ENCODE assay signal across 1 cellular context in the genomic region with DNA sequence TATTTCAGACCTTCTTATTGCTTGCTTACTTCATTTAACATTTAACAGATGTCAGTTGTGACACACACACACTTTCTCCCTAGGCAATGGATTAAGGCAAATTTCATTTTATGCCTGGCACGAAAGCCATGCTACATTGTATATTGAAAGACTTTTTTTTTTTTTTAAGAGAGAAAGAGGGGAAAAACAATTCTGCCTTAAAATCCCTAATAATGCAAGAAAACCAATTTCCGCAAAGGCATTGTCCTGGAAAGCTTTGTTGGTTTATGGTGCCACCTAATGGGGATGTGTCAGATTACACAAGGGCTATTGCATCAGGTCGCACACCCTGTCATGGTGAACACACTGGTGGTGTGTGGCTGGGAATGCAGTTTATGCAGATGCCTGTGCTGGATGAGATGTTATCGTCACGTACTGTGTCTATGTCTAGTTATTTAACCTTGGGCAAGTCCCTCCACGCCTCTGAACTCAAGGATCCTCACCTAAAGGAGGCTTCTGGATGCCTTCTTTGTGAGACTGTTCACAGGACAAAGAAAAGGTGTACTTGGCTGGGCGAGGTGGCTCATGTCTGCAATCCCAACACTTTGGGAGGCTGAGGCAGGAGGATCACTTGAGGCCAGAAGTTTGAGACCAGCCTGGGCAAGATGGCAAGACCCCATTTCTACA.
TF ChIP-seq lines count a peak whose summit lies in the region.

No MANE protein-coding gene starts in this region.

TF ChIP-seq in K562, 482 proteins besides CTCF, POLR2A, EP300 and RAD21 (continued from another document and continues in another):
- TF ChIP-seq, protein P1, sequence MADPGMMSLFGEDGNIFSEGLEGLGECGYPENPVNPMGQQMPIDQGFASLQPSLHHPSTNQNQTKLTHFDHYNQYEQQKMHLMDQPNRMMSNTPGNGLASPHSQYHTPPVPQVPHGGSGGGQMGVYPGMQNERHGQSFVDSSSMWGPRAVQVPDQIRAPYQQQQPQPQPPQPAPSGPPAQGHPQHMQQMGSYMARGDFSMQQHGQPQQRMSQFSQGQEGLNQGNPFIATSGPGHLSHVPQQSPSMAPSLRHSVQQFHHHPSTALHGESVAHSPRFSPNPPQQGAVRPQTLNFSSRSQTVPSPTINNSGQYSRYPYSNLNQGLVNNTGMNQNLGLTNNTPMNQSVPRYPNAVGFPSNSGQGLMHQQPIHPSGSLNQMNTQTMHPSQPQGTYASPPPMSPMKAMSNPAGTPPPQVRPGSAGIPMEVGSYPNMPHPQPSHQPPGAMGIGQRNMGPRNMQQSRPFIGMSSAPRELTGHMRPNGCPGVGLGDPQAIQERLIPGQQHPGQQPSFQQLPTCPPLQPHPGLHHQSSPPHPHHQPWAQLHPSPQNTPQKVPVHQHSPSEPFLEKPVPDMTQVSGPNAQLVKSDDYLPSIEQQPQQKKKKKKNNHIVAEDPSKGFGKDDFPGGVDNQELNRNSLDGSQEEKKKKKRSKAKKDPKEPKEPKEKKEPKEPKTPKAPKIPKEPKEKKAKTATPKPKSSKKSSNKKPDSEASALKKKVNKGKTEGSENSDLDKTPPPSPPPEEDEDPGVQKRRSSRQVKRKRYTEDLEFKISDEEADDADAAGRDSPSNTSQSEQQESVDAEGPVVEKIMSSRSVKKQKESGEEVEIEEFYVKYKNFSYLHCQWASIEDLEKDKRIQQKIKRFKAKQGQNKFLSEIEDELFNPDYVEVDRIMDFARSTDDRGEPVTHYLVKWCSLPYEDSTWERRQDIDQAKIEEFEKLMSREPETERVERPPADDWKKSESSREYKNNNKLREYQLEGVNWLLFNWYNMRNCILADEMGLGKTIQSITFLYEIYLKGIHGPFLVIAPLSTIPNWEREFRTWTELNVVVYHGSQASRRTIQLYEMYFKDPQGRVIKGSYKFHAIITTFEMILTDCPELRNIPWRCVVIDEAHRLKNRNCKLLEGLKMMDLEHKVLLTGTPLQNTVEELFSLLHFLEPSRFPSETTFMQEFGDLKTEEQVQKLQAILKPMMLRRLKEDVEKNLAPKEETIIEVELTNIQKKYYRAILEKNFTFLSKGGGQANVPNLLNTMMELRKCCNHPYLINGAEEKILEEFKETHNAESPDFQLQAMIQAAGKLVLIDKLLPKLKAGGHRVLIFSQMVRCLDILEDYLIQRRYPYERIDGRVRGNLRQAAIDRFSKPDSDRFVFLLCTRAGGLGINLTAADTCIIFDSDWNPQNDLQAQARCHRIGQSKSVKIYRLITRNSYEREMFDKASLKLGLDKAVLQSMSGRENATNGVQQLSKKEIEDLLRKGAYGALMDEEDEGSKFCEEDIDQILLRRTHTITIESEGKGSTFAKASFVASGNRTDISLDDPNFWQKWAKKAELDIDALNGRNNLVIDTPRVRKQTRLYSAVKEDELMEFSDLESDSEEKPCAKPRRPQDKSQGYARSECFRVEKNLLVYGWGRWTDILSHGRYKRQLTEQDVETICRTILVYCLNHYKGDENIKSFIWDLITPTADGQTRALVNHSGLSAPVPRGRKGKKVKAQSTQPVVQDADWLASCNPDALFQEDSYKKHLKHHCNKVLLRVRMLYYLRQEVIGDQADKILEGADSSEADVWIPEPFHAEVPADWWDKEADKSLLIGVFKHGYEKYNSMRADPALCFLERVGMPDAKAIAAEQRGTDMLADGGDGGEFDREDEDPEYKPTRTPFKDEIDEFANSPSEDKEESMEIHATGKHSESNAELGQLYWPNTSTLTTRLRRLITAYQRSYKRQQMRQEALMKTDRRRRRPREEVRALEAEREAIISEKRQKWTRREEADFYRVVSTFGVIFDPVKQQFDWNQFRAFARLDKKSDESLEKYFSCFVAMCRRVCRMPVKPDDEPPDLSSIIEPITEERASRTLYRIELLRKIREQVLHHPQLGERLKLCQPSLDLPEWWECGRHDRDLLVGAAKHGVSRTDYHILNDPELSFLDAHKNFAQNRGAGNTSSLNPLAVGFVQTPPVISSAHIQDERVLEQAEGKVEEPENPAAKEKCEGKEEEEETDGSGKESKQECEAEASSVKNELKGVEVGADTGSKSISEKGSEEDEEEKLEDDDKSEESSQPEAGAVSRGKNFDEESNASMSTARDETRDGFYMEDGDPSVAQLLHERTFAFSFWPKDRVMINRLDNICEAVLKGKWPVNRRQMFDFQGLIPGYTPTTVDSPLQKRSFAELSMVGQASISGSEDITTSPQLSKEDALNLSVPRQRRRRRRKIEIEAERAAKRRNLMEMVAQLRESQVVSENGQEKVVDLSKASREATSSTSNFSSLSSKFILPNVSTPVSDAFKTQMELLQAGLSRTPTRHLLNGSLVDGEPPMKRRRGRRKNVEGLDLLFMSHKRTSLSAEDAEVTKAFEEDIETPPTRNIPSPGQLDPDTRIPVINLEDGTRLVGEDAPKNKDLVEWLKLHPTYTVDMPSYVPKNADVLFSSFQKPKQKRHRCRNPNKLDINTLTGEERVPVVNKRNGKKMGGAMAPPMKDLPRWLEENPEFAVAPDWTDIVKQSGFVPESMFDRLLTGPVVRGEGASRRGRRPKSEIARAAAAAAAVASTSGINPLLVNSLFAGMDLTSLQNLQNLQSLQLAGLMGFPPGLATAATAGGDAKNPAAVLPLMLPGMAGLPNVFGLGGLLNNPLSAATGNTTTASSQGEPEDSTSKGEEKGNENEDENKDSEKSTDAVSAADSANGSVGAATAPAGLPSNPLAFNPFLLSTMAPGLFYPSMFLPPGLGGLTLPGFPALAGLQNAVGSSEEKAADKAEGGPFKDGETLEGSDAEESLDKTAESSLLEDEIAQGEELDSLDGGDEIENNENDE (IDR thresholded peaks at IDR 0.05; ENCODE audit: low read depth, low read length): no peak
- TF ChIP-seq ZNF23 (CRISPR knock-in tag; IDR thresholded peaks at IDR 0.05) (no peak), GABPB2 (CRISPR knock-in tag; conservative IDR thresholded peaks at IDR 0.05) (no peak), HDGF (IDR thresholded peaks at IDR 0.05) (0 out of 2 replicates have a peak, but pooled peaks have one; percentile 43), NR2C1 (IDR thresholded peaks at IDR 0.05) (no peak), NR2C1 (tag; IDR thresholded peaks at IDR 0.05) (no peak), XRCC3 (IDR thresholded peaks at IDR 0.05) (no peak), GABPA (tag; conservative IDR thresholded peaks at IDR 0.05; ENCODE audit: low read depth) (0 out of 2 replicates have a peak, but pooled peaks have one; percentile 22), MAFF (IDR thresholded peaks at IDR 0.05; ENCODE audit: low read length) (no peak), HDAC3 (IDR thresholded peaks at IDR 0.05; ENCODE audit: borderline replicate concordance, partially characterized antibody) (peak; percentile 59), BMI1 (IDR thresholded peaks at IDR 0.05; ENCODE audit: low read length) (no peak), HDAC1 (IDR thresholded peaks at IDR 0.05) (no peak), CHCHD3 (CRISPR knock-in tag; IDR thresholded peaks at IDR 0.05) (no peak), SNIP1 (IDR thresholded peaks at IDR 0.05; ENCODE audit: low read depth) (no peak), SIN3B (IDR thresholded peaks at IDR 0.05; ENCODE audit: low read depth) (0 out of 2 replicates have a peak, but pooled peaks have one; percentile 34), SMAD2 (IDR thresholded peaks at IDR 0.05; ENCODE audit: low read depth, low read length) (no peak), ARID1B (IDR thresholded peaks at IDR 0.05) (peak; percentile 50), NCOR1 (IDR thresholded peaks at IDR 0.05) (no peak), MEF2A (IDR thresholded peaks at IDR 0.05; ENCODE audit: control insufficient read depth, low read depth, low read length) (no peak), RBM34 (IDR thresholded peaks at IDR 0.05; ENCODE audit: borderline replicate concordance, insufficient read depth, low read length) (no peak), FOXJ3 (CRISPR knock-in tag; IDR thresholded peaks at IDR 0.05) (no peak), NR2C2 (CRISPR knock-in tag; IDR thresholded peaks at IDR 0.05) (no peak), NR2C2 (tag; IDR thresholded peaks at IDR 0.05) (no peak), TCF7 (IDR thresholded peaks at IDR 0.05; ENCODE audit: borderline replicate concordance) (no peak), RB1 (IDR thresholded peaks at IDR 0.05; ENCODE audit: low read depth) (no peak; the same call in 1 of the 2 replicates), ZKSCAN3 (CRISPR knock-in tag; IDR thresholded peaks at IDR 0.05) (no peak), ELF4 (CRISPR knock-in tag; IDR thresholded peaks at IDR 0.05) (no peak), DPF2 (IDR thresholded peaks at IDR 0.05) (0 out of 2 replicates have a peak, but pooled peaks have one; percentile 49), ZNF551 (CRISPR knock-in tag; IDR thresholded peaks at IDR 0.05) (no peak), ZBTB7A (IDR thresholded peaks at IDR 0.05; ENCODE audit: borderline replicate concordance, control insufficient read depth, low read depth, low read length) (no peak), HSF4 (CRISPR knock-in tag; IDR thresholded peaks at IDR 0.05; ENCODE audit: borderline replicate concordance) (no peak), SAP30 (IDR thresholded peaks at IDR 0.05; ENCODE audit: borderline replicate concordance, insufficient read depth, low read depth, low read length, poor library complexity, severe bottlenecking) (no peak)
- TF ChIP-seq, protein P2, sequence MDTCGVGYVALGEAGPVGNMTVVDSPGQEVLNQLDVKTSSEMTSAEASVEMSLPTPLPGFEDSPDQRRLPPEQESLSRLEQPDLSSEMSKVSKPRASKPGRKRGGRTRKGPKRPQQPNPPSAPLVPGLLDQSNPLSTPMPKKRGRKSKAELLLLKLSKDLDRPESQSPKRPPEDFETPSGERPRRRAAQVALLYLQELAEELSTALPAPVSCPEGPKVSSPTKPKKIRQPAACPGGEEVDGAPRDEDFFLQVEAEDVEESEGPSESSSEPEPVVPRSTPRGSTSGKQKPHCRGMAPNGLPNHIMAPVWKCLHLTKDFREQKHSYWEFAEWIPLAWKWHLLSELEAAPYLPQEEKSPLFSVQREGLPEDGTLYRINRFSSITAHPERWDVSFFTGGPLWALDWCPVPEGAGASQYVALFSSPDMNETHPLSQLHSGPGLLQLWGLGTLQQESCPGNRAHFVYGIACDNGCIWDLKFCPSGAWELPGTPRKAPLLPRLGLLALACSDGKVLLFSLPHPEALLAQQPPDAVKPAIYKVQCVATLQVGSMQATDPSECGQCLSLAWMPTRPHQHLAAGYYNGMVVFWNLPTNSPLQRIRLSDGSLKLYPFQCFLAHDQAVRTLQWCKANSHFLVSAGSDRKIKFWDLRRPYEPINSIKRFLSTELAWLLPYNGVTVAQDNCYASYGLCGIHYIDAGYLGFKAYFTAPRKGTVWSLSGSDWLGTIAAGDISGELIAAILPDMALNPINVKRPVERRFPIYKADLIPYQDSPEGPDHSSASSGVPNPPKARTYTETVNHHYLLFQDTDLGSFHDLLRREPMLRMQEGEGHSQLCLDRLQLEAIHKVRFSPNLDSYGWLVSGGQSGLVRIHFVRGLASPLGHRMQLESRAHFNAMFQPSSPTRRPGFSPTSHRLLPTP (IDR thresholded peaks at IDR 0.05; ENCODE audit: borderline replicate concordance, extremely low read depth, insufficient read length): no peak
- TF ChIP-seq, protein P3, sequence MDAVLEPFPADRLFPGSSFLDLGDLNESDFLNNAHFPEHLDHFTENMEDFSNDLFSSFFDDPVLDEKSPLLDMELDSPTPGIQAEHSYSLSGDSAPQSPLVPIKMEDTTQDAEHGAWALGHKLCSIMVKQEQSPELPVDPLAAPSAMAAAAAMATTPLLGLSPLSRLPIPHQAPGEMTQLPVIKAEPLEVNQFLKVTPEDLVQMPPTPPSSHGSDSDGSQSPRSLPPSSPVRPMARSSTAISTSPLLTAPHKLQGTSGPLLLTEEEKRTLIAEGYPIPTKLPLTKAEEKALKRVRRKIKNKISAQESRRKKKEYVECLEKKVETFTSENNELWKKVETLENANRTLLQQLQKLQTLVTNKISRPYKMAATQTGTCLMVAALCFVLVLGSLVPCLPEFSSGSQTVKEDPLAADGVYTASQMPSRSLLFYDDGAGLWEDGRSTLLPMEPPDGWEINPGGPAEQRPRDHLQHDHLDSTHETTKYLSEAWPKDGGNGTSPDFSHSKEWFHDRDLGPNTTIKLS (IDR thresholded peaks at IDR 0.05; ENCODE audit: borderline replicate concordance, low read depth): no peak
- TF ChIP-seq, protein P4, sequence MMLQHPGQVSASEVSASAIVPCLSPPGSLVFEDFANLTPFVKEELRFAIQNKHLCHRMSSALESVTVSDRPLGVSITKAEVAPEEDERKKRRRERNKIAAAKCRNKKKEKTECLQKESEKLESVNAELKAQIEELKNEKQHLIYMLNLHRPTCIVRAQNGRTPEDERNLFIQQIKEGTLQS (IDR thresholded peaks at IDR 0.05): peak; percentile 94
- TF ChIP-seq, protein P4 (CRISPR knock-in tag; conservative IDR thresholded peaks at IDR 0.05): 0 out of 2 replicates have a peak, but pooled peaks have one; percentile 67
- TF ChIP-seq, protein P5, sequence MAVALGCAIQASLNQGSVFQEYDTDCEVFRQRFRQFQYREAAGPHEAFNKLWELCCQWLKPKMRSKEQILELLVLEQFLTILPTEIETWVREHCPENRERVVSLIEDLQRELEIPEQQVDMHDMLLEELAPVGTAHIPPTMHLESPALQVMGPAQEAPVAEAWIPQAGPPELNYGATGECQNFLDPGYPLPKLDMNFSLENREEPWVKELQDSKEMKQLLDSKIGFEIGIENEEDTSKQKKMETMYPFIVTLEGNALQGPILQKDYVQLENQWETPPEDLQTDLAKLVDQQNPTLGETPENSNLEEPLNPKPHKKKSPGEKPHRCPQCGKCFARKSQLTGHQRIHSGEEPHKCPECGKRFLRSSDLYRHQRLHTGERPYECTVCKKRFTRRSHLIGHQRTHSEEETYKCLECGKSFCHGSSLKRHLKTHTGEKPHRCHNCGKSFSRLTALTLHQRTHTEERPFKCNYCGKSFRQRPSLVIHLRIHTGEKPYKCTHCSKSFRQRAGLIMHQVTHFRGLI (CRISPR knock-in tag; IDR thresholded peaks at IDR 0.05): no peak
- TF ChIP-seq, protein P6, sequence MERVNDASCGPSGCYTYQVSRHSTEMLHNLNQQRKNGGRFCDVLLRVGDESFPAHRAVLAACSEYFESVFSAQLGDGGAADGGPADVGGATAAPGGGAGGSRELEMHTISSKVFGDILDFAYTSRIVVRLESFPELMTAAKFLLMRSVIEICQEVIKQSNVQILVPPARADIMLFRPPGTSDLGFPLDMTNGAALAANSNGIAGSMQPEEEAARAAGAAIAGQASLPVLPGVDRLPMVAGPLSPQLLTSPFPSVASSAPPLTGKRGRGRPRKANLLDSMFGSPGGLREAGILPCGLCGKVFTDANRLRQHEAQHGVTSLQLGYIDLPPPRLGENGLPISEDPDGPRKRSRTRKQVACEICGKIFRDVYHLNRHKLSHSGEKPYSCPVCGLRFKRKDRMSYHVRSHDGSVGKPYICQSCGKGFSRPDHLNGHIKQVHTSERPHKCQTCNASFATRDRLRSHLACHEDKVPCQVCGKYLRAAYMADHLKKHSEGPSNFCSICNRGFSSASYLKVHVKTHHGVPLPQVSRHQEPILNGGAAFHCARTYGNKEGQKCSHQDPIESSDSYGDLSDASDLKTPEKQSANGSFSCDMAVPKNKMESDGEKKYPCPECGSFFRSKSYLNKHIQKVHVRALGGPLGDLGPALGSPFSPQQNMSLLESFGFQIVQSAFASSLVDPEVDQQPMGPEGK (CRISPR knock-in tag; IDR thresholded peaks at IDR 0.05; ENCODE audit: borderline replicate concordance): no peak
